ENCODE assay signal across 15 cellular contexts in genomic region chr2:74824675-74825074, GRCh38.
"Had no signal": no experiment of that assay in that cellular context is flagged by ENCODE, and none has a peak within 500 bp of the region (broad histone marks: within the 10 kb centered on the region; RNA-seq: fewer than 3 reads in every experiment).

No MANE protein-coding gene starts in this region.

- H3K9me3 ChIP-seq: adrenal gland, gastrocnemius medialis, stomach, uterus had no signal

- H3K27ac ChIP-seq: adrenal gland, gastrocnemius medialis, parathyroid adenoma, stomach, uterus had no signal

- H3K36me3 Mint-ChIP-seq: WTC11 had no signal

- H3K27me3 Mint-ChIP-seq: central memory CD8-positive, alpha-beta T cell had no signal

- H3K27ac Mint-ChIP-seq: activated CD4-positive, alpha-beta T cell treated with anti-CD3 and anti-CD28 coated beads, Interleukin-2, amount 10 ng/mL, durations not matched to agents 24 days and 14 days; activated naive CD4-positive, alpha-beta T cell treated with anti-CD3 and anti-CD28 coated beads for 36 hours; activated T-helper 17 cell treated with anti-CD3 and anti-CD28 coated beads, Interleukin-2, amount 50 U/mL, for 72 hours; WTC11 had no signal

- H3K4me3 ChIP-seq: adrenal gland, gastrocnemius medialis, stomach, uterus had no signal

- H3K9ac ChIP-seq: parathyroid adenoma had no signal

- DNase-seq: activated CD4-positive, alpha-beta T cell treated with anti-CD3 and anti-CD28 coated beads, Interleukin-2, amount 10 ng/mL, durations not matched to agents 24 days and 14 days; activated naive CD4-positive, alpha-beta T cell treated with anti-CD3 and anti-CD28 coated beads for 36 hours; cortex of kidney; effector memory CD4-positive, alpha-beta T cell; gastrocnemius medialis; left ventricle myocardium superior; retina; stimulated activated CD4-positive, alpha-beta T cell treated with anti-CD3 and anti-CD28 coated beads, Interleukin-4, amount 100 ng/mL, for 4 hours; stomach; uterus had no signal

- H3K36me3 ChIP-seq: adrenal gland, gastrocnemius medialis, stomach, uterus had no signal

- H3K4me3 Mint-ChIP-seq: activated CD4-positive, alpha-beta T cell treated with anti-CD3 and anti-CD28 coated beads, Interleukin-2, amount 10 ng/mL, durations not matched to agents 24 days and 14 days; activated naive CD4-positive, alpha-beta T cell treated with anti-CD3 and anti-CD28 coated beads for 36 hours; activated T-helper 17 cell treated with anti-CD3 and anti-CD28 coated beads, Interleukin-2, amount 50 U/mL, for 72 hours; central memory CD8-positive, alpha-beta T cell; WTC11 had no signal

- H3K4me1 Mint-ChIP-seq: activated CD4-positive, alpha-beta T cell treated with anti-CD3 and anti-CD28 coated beads, Interleukin-2, amount 10 ng/mL, durations not matched to agents 24 days and 14 days; activated T-helper 17 cell treated with anti-CD3 and anti-CD28 coated beads, Interleukin-2, amount 50 U/mL, for 72 hours; central memory CD8-positive, alpha-beta T cell had no signal

- H3K9me3 Mint-ChIP-seq: activated CD4-positive, alpha-beta T cell treated with anti-CD3 and anti-CD28 coated beads, Interleukin-2, amount 10 ng/mL, durations not matched to agents 24 days and 14 days; activated naive CD4-positive, alpha-beta T cell treated with anti-CD3 and anti-CD28 coated beads for 36 hours; activated T-helper 17 cell treated with anti-CD3 and anti-CD28 coated beads, Interleukin-2, amount 50 U/mL, for 72 hours; central memory CD8-positive, alpha-beta T cell; WTC11 had no signal

- H2AFZ ChIP-seq: parathyroid adenoma had no signal

- H3K27me3 ChIP-seq: adrenal gland, gastrocnemius medialis, stomach, uterus had no signal

- ATAC-seq: activated T-helper 17 cell treated with anti-CD3 and anti-CD28 coated beads, Interleukin-2, amount 50 U/mL, for 72 hours; gastrocnemius medialis; left ventricle myocardium superior; WTC11 had no signal

- H3K79me2 ChIP-seq: parathyroid adenoma had no signal

- H3K4me1 ChIP-seq: gastrocnemius medialis, parathyroid adenoma, stomach, uterus had no signal
